ENCODE assay signal across 1 cellular context in genomic region chr7:12643644-12644043, GRCh38.
TF ChIP-seq lines count a peak whose summit lies in the region.

No MANE protein-coding gene starts in this region.

TF ChIP-seq in GM12878, 131 proteins besides CTCF, POLR2A, EP300 and RAD21 (continued from another document):
- TF ChIP-seq ZBTB11 (CRISPR knock-in tag; IDR thresholded peaks at IDR 0.05) (no peak), IRF3 (IDR thresholded peaks at IDR 0.05) (no peak), RUNX3 (IDR thresholded peaks at IDR 0.05; ENCODE audit: low read length) (no peak)
